ENCODE assay signal across 22 cellular contexts in the genomic region with DNA sequence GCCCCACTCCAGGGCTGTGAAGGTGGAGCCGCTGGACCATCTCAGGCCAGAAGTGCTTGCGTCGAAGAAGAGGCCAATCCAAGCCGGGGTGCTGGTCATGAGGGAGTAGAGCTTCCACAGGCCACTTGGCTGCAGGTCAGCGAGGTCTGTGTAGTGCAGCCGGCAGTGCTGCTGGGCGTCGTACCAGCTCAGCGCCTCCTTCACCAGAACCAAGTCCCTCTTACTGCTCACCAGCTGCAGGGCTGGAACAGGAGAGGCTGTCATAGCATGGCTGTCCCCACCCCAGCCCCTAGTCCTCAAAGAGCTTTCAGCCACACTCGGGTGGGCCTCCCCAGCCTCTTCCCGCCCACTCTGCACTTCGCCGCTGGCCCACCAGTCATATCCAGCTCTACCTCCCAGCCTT. TPM values are rescaled to one million over a fixed set of nuclear protein-coding genes. Genes with fewer than 3 reads are reported as not detected.
DNase-seq lines count a peak whose midpoint lies in the region; ATAC-seq and TF ChIP-seq lines count a peak whose summit lies in the region.
"Had no signal": no experiment of that assay in that cellular context is flagged by ENCODE, and none has a peak within 500 bp of the region (broad histone marks: within the 10 kb centered on the region; RNA-seq: fewer than 3 reads in every experiment).

No MANE protein-coding gene starts in this region.

- peak overlapping the region; percentile 14 for H3K23ac ChIP-seq in neuronal stem cell (ENCODE audit: low read depth, low read length, poor library complexity)

- no peaks in the 10 kb centered on the region for H4K20me1 ChIP-seq in Karpas-422 (ENCODE audit: insufficient read depth, low read depth, low read length)

- H3K4me1 ChIP-seq in endodermal cell (ENCODE audit: control insufficient read depth, insufficient read depth, low read length) (peaks cover 4% of the 10 kb centered on the region), neuronal stem cell (ENCODE audit: control insufficient read depth in 2 of 2, insufficient read depth in 1 of 2, low read depth in 1 of 2, low read length in 2 of 2) (peaks cover 0 to 3% of the 10 kb centered on the region in 2 donors), Karpas-422 (ENCODE audit: low read length) (no peaks in the 10 kb centered on the region)
- H3K4me1 ChIP-seq: A549, HAP-1 had no signal

- peak; percentile 77 for DNase-seq in cardiac septum (ENCODE audit: low spot score)
- no peak for DNase-seq in left cardiac atrium
- peak; percentile 29 for DNase-seq in endodermal cell
- DNase-seq in neuronal stem cell (ENCODE audit: low spot score): no peak
- no peak for DNase-seq in WERI-Rb-1
- no peak for DNase-seq in Karpas-422
- DNase-seq in NCI-H1105 (lab: John Stamatoyannopoulos, UW): no peak
- DNase-seq: DND-41; NCI-H1105 treated with DMSO at 0.1 percent for 48 hours; NCI-H2029 treated with DMSO at 0.1 percent for 48 hours; NCI-H345; NCI-H524; NCI-H774; NK-92 treated with Interleukin-12 subunit alpha and Interleukin-12 subunit beta, amount 100 ng/mL, for 24 hours had no signal

- H3K27me3 ChIP-seq in endodermal cell (ENCODE audit: control insufficient read depth, insufficient read depth, low read length, poor library complexity, severe bottlenecking) (no peaks in the 10 kb centered on the region), neuronal stem cell (ENCODE audit: control insufficient read depth in 3 of 3, insufficient read depth in 3 of 3, low read depth in 1 of 3, low read length in 3 of 3) (no peaks in the 10 kb centered on the region), WERI-Rb-1 (ENCODE audit: insufficient read depth, low read depth, severe bottlenecking) (no peaks in the 10 kb centered on the region), Karpas-422 (ENCODE audit: low read length) (no peaks in the 10 kb centered on the region)

- ATAC-seq in left cardiac atrium: no peak
- ATAC-seq: A549, GM12878, SK-N-SH treated with all-trans-retinoic acid at 6 μM for 48 hours had no signal

- H4K91ac ChIP-seq in neuronal stem cell (ENCODE audit: low read depth, low read length, poor library complexity): no peak overlapping the region

- H2BK15ac ChIP-seq in neuronal stem cell (ENCODE audit: low read length): no peak overlapping the region

- H3K79me1 ChIP-seq in neuronal stem cell (ENCODE audit: low read depth, low read length): no peaks in the 10 kb centered on the region

- H3K27ac Mint-ChIP-seq in endodermal cell: no peak overlapping the region
- H3K27ac Mint-ChIP-seq: B cell had no signal

- H3K79me2 ChIP-seq in Karpas-422 (ENCODE audit: low read length): no peaks in the 10 kb centered on the region

- no peak overlapping the region for H3K9ac ChIP-seq in endodermal cell (ENCODE audit: extremely low read depth, low read length, poor library complexity, severe bottlenecking)
- H3K9ac ChIP-seq in neuronal stem cell (ENCODE audit: low read depth, low read length, poor library complexity): no peak overlapping the region
- no peak overlapping the region for H3K9ac ChIP-seq in Karpas-422 (ENCODE audit: low read length)
- H3K9ac ChIP-seq: KMS-11 had no signal

- H2AK5ac ChIP-seq in neuronal stem cell (ENCODE audit: low read depth, low read length): no peak overlapping the region

- H3K4ac ChIP-seq in neuronal stem cell (ENCODE audit: low read length): no peak overlapping the region

- H3K4me1 Mint-ChIP-seq in endodermal cell: peaks cover 26% of the 10 kb centered on the region
- H3K4me1 Mint-ChIP-seq: B cell had no signal

- H3K4me2 ChIP-seq in neuronal stem cell (ENCODE audit: insufficient read depth, low read length, poor library complexity, severe bottlenecking): no peak overlapping the region
- H3K4me2 ChIP-seq in Karpas-422 (ENCODE audit: low read depth, low read length, poor library complexity, severe bottlenecking): no peak overlapping the region
- H3K4me2 ChIP-seq: A549, KMS-11 had no signal

- no peaks in the 10 kb centered on the region for H3K36me3 Mint-ChIP-seq in endodermal cell (ENCODE audit: low read depth)

- H3K9me3 Mint-ChIP-seq in endodermal cell: no peaks in the 10 kb centered on the region

- H3K4me3 ChIP-seq in endodermal cell (ENCODE audit: low read length) (no peak overlapping the region), neuronal stem cell (ENCODE audit: low read length in 2 of 2) (no peak overlapping the region), WERI-Rb-1 (ENCODE audit: low read depth, low read length) (no peak overlapping the region), Karpas-422 (ENCODE audit: low read length) (no peak overlapping the region)
- H3K4me3 ChIP-seq: A549, GM12878, HAP-1 had no signal

- no peak for TF ChIP-seq CTCF in endodermal cell (conservative IDR thresholded peaks at IDR 0.05)
- TF ChIP-seq CTCF in WERI-Rb-1 (IDR thresholded peaks at IDR 0.05; ENCODE audit: low read depth, low read length): no peak

- no peak overlapping the region for H4K8ac ChIP-seq in neuronal stem cell (ENCODE audit: low read depth, low read length)

- H2BK12ac ChIP-seq in neuronal stem cell (ENCODE audit: low read length): no peak overlapping the region

- H3K9me3 ChIP-seq in endodermal cell (ENCODE audit: control insufficient read depth, low read length) (no peaks in the 10 kb centered on the region), neuronal stem cell (replicated peaks in 1 of 2; ENCODE audit: control insufficient read depth in 2 of 2, insufficient read depth in 1 of 2, low read depth in 1 of 2, low read length in 2 of 2) (no peaks in the 10 kb centered on the region), WERI-Rb-1 (ENCODE audit: severe bottlenecking) (no peaks in the 10 kb centered on the region), Karpas-422 (ENCODE audit: low read length) (no peaks in the 10 kb centered on the region)
- H3K9me3 ChIP-seq: A549, HAP-1 had no signal

- no peak overlapping the region for H3K4me3 Mint-ChIP-seq in endodermal cell
- H3K4me3 Mint-ChIP-seq: B cell had no signal

- intact Hi-C loops in cardiac septum (cut with DNase I) (no loop called here), left cardiac atrium (cut with DNase I) (no loop called here)

- H2BK5ac ChIP-seq in neuronal stem cell (ENCODE audit: low read length): no peak overlapping the region

- H2AFZ ChIP-seq in neuronal stem cell (ENCODE audit: low read length): no peak overlapping the region
- no peak overlapping the region for H2AFZ ChIP-seq in Karpas-422 (ENCODE audit: low read length)

- no peaks in the 10 kb centered on the region for H3K9me2 ChIP-seq in Karpas-422 (replicated peaks; ENCODE audit: insufficient read depth, low read length)

- H3K27me3 Mint-ChIP-seq in endodermal cell (ENCODE audit: insufficient read depth): peaks cover 5% of the 10 kb centered on the region
- H3K27me3 Mint-ChIP-seq: B cell had no signal

- H3K27ac ChIP-seq in endodermal cell (ENCODE audit: low read depth, low read length) (no peak overlapping the region), neuronal stem cell (replicated peaks; ENCODE audit: low read length) (no peak overlapping the region), WERI-Rb-1 (no peak overlapping the region), Karpas-422 (ENCODE audit: low read length) (no peak overlapping the region)
- H3K27ac ChIP-seq: A549, KMS-11, RWPE1 had no signal

- peak overlapping the region; percentile 28 for H3K14ac ChIP-seq in neuronal stem cell (ENCODE audit: low read length)

- H3K36me3 ChIP-seq in endodermal cell (ENCODE audit: control insufficient read depth, insufficient read depth, low read length) (no peaks in the 10 kb centered on the region), neuronal stem cell (replicated peaks in 1 of 2; ENCODE audit: control insufficient read depth in 2 of 2, insufficient read depth in 2 of 2, low read length in 2 of 2) (no peaks in the 10 kb centered on the region), WERI-Rb-1 (no peaks in the 10 kb centered on the region), Karpas-422 (ENCODE audit: insufficient read depth, low read length) (no peaks in the 10 kb centered on the region)
- H3K36me3 ChIP-seq: HAP-1 had no signal

- 96% methylated on average over 9 to 13 of the region's 13 CpGs for WGBS in endodermal cell (ENCODE audit: insufficient coverage in 1 of 2, insufficient read length in 1 of 2), 2 experiments
- WGBS in neuronal stem cell (ENCODE audit: extremely low coverage in 2 of 2, insufficient read length in 2 of 2, insufficient replicate concordance in 1 of 2), 2 donors: no CpG with 5 or more reads among the region's 13 CpGs

- H3K18ac ChIP-seq in neuronal stem cell (ENCODE audit: low read length): peak overlapping the region; percentile 4

- no peak overlapping the region for H2BK120ac ChIP-seq in neuronal stem cell (ENCODE audit: low read depth, low read length)

RNA-seq across cellular contexts. Expression of gene CLEC20A, which starts 2.2 kb away (rescaled TPM):
- total RNA-seq in cardiac septum (not detected), left cardiac atrium (not detected), endodermal cell (1 to 10 TPM in 1 of 2 donors, under 1 TPM in 1; 0.33 to 1.5 TPM)
- not detected for polyA plus RNA-seq in endodermal cell (2013, experiment 1 of 2)
- polyA plus RNA-seq in endodermal cell (2013, experiment 2 of 2): not detected
- not detected for polyA plus RNA-seq in neuronal stem cell (2013, experiment 1 of 2)
- not detected for polyA plus RNA-seq in neuronal stem cell (2013, experiment 2 of 2)
- not detected in 2 replicates for total RNA-seq in Karpas-422 (2014; rRNA removed; shearing (Covaris generic); ENCODE audit: low replicate concordance)
- total RNA-seq: GM12878, HT1080 had no signal
- polyA plus RNA-seq: A549, GM12878 had no signal

RNA-seq across cellular contexts. Expression of gene TEX35, which starts 18.3 kb away (rescaled TPM):
- total RNA-seq in cardiac septum: not detected
- total RNA-seq in left cardiac atrium: not detected
- total RNA-seq in endodermal cell: not detected
- polyA plus RNA-seq in endodermal cell (2013, experiment 1 of 2): not detected
- not detected for polyA plus RNA-seq in endodermal cell (2013, experiment 2 of 2)
- not detected for polyA plus RNA-seq in neuronal stem cell (2013, experiment 1 of 2)
- polyA plus RNA-seq in neuronal stem cell (2013, experiment 2 of 2): not detected
- total RNA-seq in Karpas-422 (2014; rRNA removed; shearing (Covaris generic); ENCODE audit: low replicate concordance): 0.18 and 0.26 TPM in 2 replicates
- total RNA-seq: B cell, GM12878, HT1080 had no signal
- polyA plus RNA-seq: A549, GM12878 had no signal

Comparison
In these comparisons a context has a peak if more than half of its experiments do, and no peak if none do; other contexts are left out.
1. DNase-seq: peak in cardiac septum (single experiment) and endodermal cell (single experiment); none in left cardiac atrium (single experiment), neuronal stem cell (single experiment), WERI-Rb-1 (single experiment), Karpas-422 (single experiment) and NCI-H1105 (single experiment).